In genomic region chr2:133378386-133378785, GRCh38 we compare ENCODE assay signal across 20 cellular contexts.
"Had no signal": no experiment of that assay in that cellular context is flagged by ENCODE, and none has a peak within 500 bp of the region (broad histone marks: within the 10 kb centered on the region; RNA-seq: fewer than 3 reads in every experiment).

No MANE protein-coding gene starts in this region.

- ATAC-seq: left ventricle myocardium superior; lower lobe of right lung; naive thymus-derived CD4-positive, alpha-beta T cell; right cardiac atrium; stimulated activated naive B cell treated with anti-CD40 and anti-IgM and Interleukin-4, amounts not matched to agents 10 μg/mL and 1 μg/mL and 100 μg/mL, for 72 hours; upper lobe of right lung had no signal

- H3K27ac ChIP-seq: dorsolateral prefrontal cortex, lower lobe of right lung, prostate gland, sigmoid colon, transverse colon, upper lobe of right lung, uterus had no signal

- DNase-seq: dorsolateral prefrontal cortex; effector CD4-positive, alpha-beta T cell; foreskin melanocyte; glutamatergic neuron; hypothalamus; immature natural killer cell; islet precursor cell; left ventricle myocardium superior; lower lobe of right lung; midbrain; naive thymus-derived CD4-positive, alpha-beta T cell; right cardiac atrium; sigmoid colon; stimulated activated CD4-positive, alpha-beta T cell treated with anti-CD3 and anti-CD28 coated beads, Interleukin-15, amount 100 ng/mL, for 24 hours; stimulated activated CD4-positive, alpha-beta T cell treated with anti-CD3 and anti-CD28 coated beads, Interleukin-2, amount 100 ng/mL, for 48 hours; stimulated activated naive B cell treated with anti-CD40 and anti-IgM and Interleukin-4, amounts not matched to agents 10 μg/mL and 1 μg/mL and 100 μg/mL, for 72 hours; transverse colon; upper lobe of right lung; uterus had no signal

- H3K27me3 ChIP-seq: dorsolateral prefrontal cortex, sigmoid colon, transverse colon, upper lobe of right lung, uterus had no signal

- H3K4me3 ChIP-seq: dorsolateral prefrontal cortex, lower lobe of right lung, prostate gland, sigmoid colon, transverse colon, upper lobe of right lung, uterus had no signal

- H3K36me3 ChIP-seq: lower lobe of right lung, prostate gland, sigmoid colon, transverse colon, upper lobe of right lung, uterus had no signal

- H3K9me3 ChIP-seq: lower lobe of right lung, prostate gland, sigmoid colon, transverse colon, upper lobe of right lung, uterus had no signal

- H3K4me1 ChIP-seq: lower lobe of right lung, prostate gland, transverse colon, upper lobe of right lung, uterus had no signal
